21 cellular contexts compared by ENCODE assay signal in genomic region chr17:56700919-56701420, GRCh38.
"Had no signal": no experiment of that assay in that cellular context is flagged by ENCODE, and none has a peak within 500 bp of the region (broad histone marks: within the 10 kb centered on the region; RNA-seq: fewer than 3 reads in every experiment).

No MANE protein-coding gene starts in this region.

- H3K9me3 Mint-ChIP-seq: activated CD4-positive, alpha-beta T cell treated with anti-CD3 and anti-CD28 coated beads, Interleukin-2, amount 10 ng/mL, durations not matched to agents 7 days and 5 days; activated naive CD4-positive, alpha-beta T cell treated with anti-CD3 and anti-CD28 coated beads, Interleukin-2, amount 50 U/mL, for 24 hours; activated T-cell treated with anti-CD3 and anti-CD28 coated beads, Interleukin-2, amount 50 U/mL, for 24 hours; memory B cell; naive thymus-derived CD8-positive, alpha-beta T cell; stimulated activated naive B cell treated with anti-CD40 and anti-IgM and Interleukin-4, amounts not matched to agents 10 μg/mL and 1 μg/mL and 100 μg/mL, for 72 hours; T-cell had no signal

- H3K27me3 Mint-ChIP-seq: activated CD4-positive, alpha-beta T cell treated with anti-CD3 and anti-CD28 coated beads, Interleukin-2, amount 10 ng/mL, durations not matched to agents 7 days and 5 days had no signal

- H3K27me3 ChIP-seq: sigmoid colon, thyroid gland had no signal

- DNase-seq: activated CD4-positive, alpha-beta T cell treated with anti-CD3 and anti-CD28 coated beads, Interleukin-2, amount 10 ng/mL, durations not matched to agents 7 days and 5 days; activated CD8-positive, alpha-beta T cell treated with anti-CD3 and anti-CD28 coated beads, Interleukin-2, amount 10 ng/mL, durations not matched to agents 7 days and 5 days; activated effector memory CD4-positive, alpha-beta T cell treated with anti-CD3 and anti-CD28 coated beads, Interleukin-2, amount 50 U/mL, for 16 hours; activated T-cell treated with anti-CD3 and anti-CD28 coated beads, Interleukin-2, amount 50 U/mL, for 24 hours; cerebellar nuclear complex; effector CD4-positive, alpha-beta T cell; heart right ventricle; immature natural killer cell; naive thymus-derived CD8-positive, alpha-beta T cell; nucleus accumbens; sigmoid colon; stimulated activated naive B cell treated with anti-CD40 and anti-IgM and Interleukin-4, amounts not matched to agents 10 μg/mL and 1 μg/mL and 100 μg/mL, for 72 hours; T-cell; T-helper 9 cell; thyroid gland had no signal

- H3K36me3 Mint-ChIP-seq: activated naive CD4-positive, alpha-beta T cell treated with anti-CD3 and anti-CD28 coated beads, Interleukin-2, amount 50 U/mL, for 24 hours; immature natural killer cell; memory B cell; naive thymus-derived CD8-positive, alpha-beta T cell; stimulated activated naive B cell treated with anti-CD40 and anti-IgM and Interleukin-4, amounts not matched to agents 10 μg/mL and 1 μg/mL and 100 μg/mL, for 72 hours; T-cell had no signal

- H3K4me3 Mint-ChIP-seq: activated CD4-positive, alpha-beta T cell treated with anti-CD3 and anti-CD28 coated beads, Interleukin-2, amount 10 ng/mL, durations not matched to agents 7 days and 5 days; activated CD8-positive, alpha-beta T cell treated with anti-CD3 and anti-CD28 coated beads, Interleukin-2, amount 10 ng/mL, durations not matched to agents 7 days and 5 days; activated naive CD4-positive, alpha-beta T cell treated with anti-CD3 and anti-CD28 coated beads, Interleukin-2, amount 50 U/mL, for 24 hours; activated T-cell treated with anti-CD3 and anti-CD28 coated beads, Interleukin-2, amount 50 U/mL, for 24 hours; immature natural killer cell; memory B cell; naive thymus-derived CD8-positive, alpha-beta T cell; stimulated activated naive B cell treated with anti-CD40 and anti-IgM and Interleukin-4, amounts not matched to agents 10 μg/mL and 1 μg/mL and 100 μg/mL, for 72 hours; T-cell had no signal

- H3K4me3 ChIP-seq: gastroesophageal sphincter, heart right ventricle, sigmoid colon, thyroid gland had no signal

- ATAC-seq: activated CD4-positive, CD25-positive, alpha-beta regulatory T cell treated with anti-CD3 and anti-CD28 coated beads, Interleukin-2, amount 50 U/mL, for 24 hours; activated CD8-positive, alpha-beta T cell treated with anti-CD3 and anti-CD28 coated beads, Interleukin-2, amount 10 ng/mL, durations not matched to agents 7 days and 5 days; esophagus mucosa; gastroesophageal sphincter; heart right ventricle; naive thymus-derived CD8-positive, alpha-beta T cell; stimulated activated naive B cell treated with anti-CD40 and anti-IgM and Interleukin-4, amounts not matched to agents 10 μg/mL and 1 μg/mL and 100 μg/mL, for 72 hours; T-cell had no signal

- H3K4me1 Mint-ChIP-seq: activated CD4-positive, alpha-beta T cell treated with anti-CD3 and anti-CD28 coated beads, Interleukin-2, amount 10 ng/mL, durations not matched to agents 7 days and 5 days; activated naive CD4-positive, alpha-beta T cell treated with anti-CD3 and anti-CD28 coated beads, Interleukin-2, amount 50 U/mL, for 24 hours; immature natural killer cell; memory B cell; naive thymus-derived CD8-positive, alpha-beta T cell; stimulated activated naive B cell treated with anti-CD40 and anti-IgM and Interleukin-4, amounts not matched to agents 10 μg/mL and 1 μg/mL and 100 μg/mL, for 72 hours; T-cell had no signal

- H3K9me3 ChIP-seq: gastroesophageal sphincter, heart right ventricle, sigmoid colon, thyroid gland had no signal

- H3K27ac Mint-ChIP-seq: activated CD4-positive, alpha-beta T cell treated with anti-CD3 and anti-CD28 coated beads, Interleukin-2, amount 10 ng/mL, durations not matched to agents 7 days and 5 days; activated CD8-positive, alpha-beta T cell treated with anti-CD3 and anti-CD28 coated beads, Interleukin-2, amount 10 ng/mL, durations not matched to agents 7 days and 5 days; activated naive CD4-positive, alpha-beta T cell treated with anti-CD3 and anti-CD28 coated beads, Interleukin-2, amount 50 U/mL, for 24 hours; activated T-cell treated with anti-CD3 and anti-CD28 coated beads, Interleukin-2, amount 50 U/mL, for 24 hours; immature natural killer cell; memory B cell; naive thymus-derived CD8-positive, alpha-beta T cell; stimulated activated naive B cell treated with anti-CD40 and anti-IgM and Interleukin-4, amounts not matched to agents 10 μg/mL and 1 μg/mL and 100 μg/mL, for 72 hours; T-cell had no signal

- FAIRE-seq: bronchial epithelial cell had no signal

- H3K36me3 ChIP-seq: gastroesophageal sphincter, heart right ventricle, sigmoid colon, thyroid gland had no signal

- H3K27ac ChIP-seq: heart right ventricle, thyroid gland had no signal
